8 cellular contexts compared by ENCODE assay signal in genomic region chr2:9951272-9951521, GRCh38. TPM values are rescaled to one million over a fixed set of nuclear protein-coding genes. Genes with fewer than 3 reads are reported as not detected.
A peak's percentile ranks its signal among the peaks of the same experiment; 100 is the strongest.
DNase-seq lines count a peak whose midpoint lies in the region; ATAC-seq and TF ChIP-seq lines count a peak whose summit lies in the region.

No MANE protein-coding gene starts in this region.

- no peaks in the 10 kb centered on the region for H3K36me3 ChIP-seq in HUES64 (ENCODE audit: insufficient read depth, low read length)

- H3K4me1 ChIP-seq in HUES64 (ENCODE audit: insufficient read depth, low read length) = no peaks in the 10 kb centered on the region

- 0 out of 2 replicates have a peak overlapping the region, but pooled peaks have one; percentile 3 for H3K9ac ChIP-seq in HUES64 (ENCODE audit: low read depth, low read length)

- H3K27ac Mint-ChIP-seq in chondrocyte (ENCODE audit: unreplicated experiment) (no peak overlapping the region), natural killer cell (peak overlapping the region; percentile 82 to 90)

- peaks cover 58% of the 10 kb centered on the region for H3K27me3 ChIP-seq in HUES64 (ENCODE audit: insufficient read depth, low read length)

- H3K9me3 Mint-ChIP-seq in chondrocyte (ENCODE audit: low read depth) (no peaks in the 10 kb centered on the region), natural killer cell (no peaks in the 10 kb centered on the region)

- no peak for TF ChIP-seq CTCF in AG09309 (IDR thresholded peaks at IDR 0.05; ENCODE audit: control insufficient read depth, insufficient read depth, low read depth, low read length, missing control alignments)
- TF ChIP-seq CTCF in chondrocyte (IDR thresholded peaks at IDR 0.05) = no peak
- no peak for TF ChIP-seq CTCF in natural killer cell (IDR thresholded peaks at IDR 0.05)

- no peaks in the 10 kb centered on the region for H3K9me3 ChIP-seq in HUES64 (ENCODE audit: insufficient read depth, low read depth, low read length)

- H3K4me3 Mint-ChIP-seq in chondrocyte (ENCODE audit: unreplicated experiment) (peak overlapping the region; percentile 69), natural killer cell (peak overlapping the region; percentile 98)

- H3K27me3 Mint-ChIP-seq in chondrocyte (ENCODE audit: low read depth) (peaks cover 25% of the 10 kb centered on the region), natural killer cell (ENCODE audit: low read depth in 2 of 2) (peaks cover 34 to 35% of the 10 kb centered on the region in 2 donors)

- DNase-seq in AG09309 (ENCODE audit: low read depth) (no peak), chondrocyte (ENCODE audit: low spot score) (no peak), natural killer cell (no peak), NCI-H524 (lab: John Stamatoyannopoulos, UW) (no peak), NCI-H1694 (lab: John Stamatoyannopoulos, UW) (no peak)
- no peak for DNase-seq in activated effector memory CD4-positive, alpha-beta T cell treated with anti-CD3 and anti-CD28 coated beads, Interleukin-2, amount 50 U/mL, for 16 hours

- ATAC-seq in natural killer cell = no peak
- no peak for ATAC-seq in GM19467 (IDR thresholded peaks at IDR 0.05; ENCODE audit: unreplicated experiment)

- no peaks in the 10 kb centered on the region for H3K36me3 Mint-ChIP-seq in chondrocyte (ENCODE audit: low read depth)
- no peaks in the 10 kb centered on the region for H3K36me3 Mint-ChIP-seq in natural killer cell

- WGBS in HUES64 = under 1% methylated on average over 47 of the region's 47 CpGs

- H3K4me3 ChIP-seq in AG09309 (ENCODE audit: control insufficient read depth, low read depth, low read length) (peak overlapping the region; percentile 47), HUES64 (ENCODE audit: low read length) (peak overlapping the region; percentile 72)

- intact Hi-C loops in natural killer cell (cut with micrococcal nuclease) = no loop called here

- no peak overlapping the region for H3K27ac ChIP-seq in HUES64 (ENCODE audit: low read depth, low read length)

- H3K4me1 Mint-ChIP-seq in chondrocyte (ENCODE audit: low read depth) (peaks cover 5% of the 10 kb centered on the region), natural killer cell (peaks cover 12 to 16% of the 10 kb centered on the region in 2 donors)

RNA-seq across cellular contexts. Expression of gene GRHL1, which starts 0.3 kb away (rescaled TPM):
- polyA plus RNA-seq in HUES64 (2013, experiment 1 of 2) = 1.5 TPM
- 1.9 TPM for polyA plus RNA-seq in HUES64 (2013, experiment 2 of 2)
- total RNA-seq in chondrocyte (0.31 to 0.59 TPM (median 0.42 TPM) in 3 replicates), natural killer cell (1 to 10 TPM; 1.6 to 3.6 (median 3.2) TPM)
